ENCODE assay signal across 17 cellular contexts in genomic region chr6:135102191-135102590, GRCh38.
"Had no signal": no experiment of that assay in that cellular context is flagged by ENCODE, and none has a peak within 500 bp of the region (broad histone marks: within the 10 kb centered on the region; RNA-seq: fewer than 3 reads in every experiment).

No MANE protein-coding gene starts in this region.

- H3K36me3 ChIP-seq: esophagus muscularis mucosa, lower lobe of right lung, sigmoid colon, thyroid gland had no signal

- H3K27ac ChIP-seq: body of pancreas, esophagus muscularis mucosa, lower lobe of right lung, sigmoid colon, thyroid gland had no signal

- H3K27me3 Mint-ChIP-seq: activated CD4-positive, alpha-beta T cell treated with anti-CD3 and anti-CD28 coated beads, Interleukin-2, amount 10 ng/mL, durations not matched to agents 24 days and 14 days had no signal

- DNase-seq: activated T-cell treated with anti-CD3 and anti-CD28 coated beads, Interleukin-2, amount 50 U/mL, for 72 hours; body of pancreas; dermis blood vessel endothelial cell; hypothalamus; islet precursor cell; left colon; lower lobe of right lung; nephron progenitor cell; nucleus accumbens; posterior cingulate gyrus; sigmoid colon; stimulated activated CD4-positive, alpha-beta T cell treated with anti-CD3 and anti-CD28 coated beads, Interleukin-4, amount 100 ng/mL, for 24 hours; T1000; thyroid gland had no signal

- H3K27ac Mint-ChIP-seq: nephron progenitor cell; stimulated activated effector memory CD8-positive, alpha-beta T cell treated with anti-CD3 and anti-CD28 coated beads, Interleukin-12 subunit alpha, Interleukin-12 subunit beta, amount 100 ng/mL, for 72 hours had no signal

- ATAC-seq: body of pancreas; left colon; lower lobe of right lung; stimulated activated effector memory CD8-positive, alpha-beta T cell treated with anti-CD3 and anti-CD28 coated beads, Interleukin-12 subunit alpha, Interleukin-12 subunit beta, amount 100 ng/mL, for 72 hours had no signal

- H3K4me3 Mint-ChIP-seq: nephron progenitor cell; stimulated activated effector memory CD8-positive, alpha-beta T cell treated with anti-CD3 and anti-CD28 coated beads, Interleukin-12 subunit alpha, Interleukin-12 subunit beta, amount 100 ng/mL, for 72 hours had no signal

- H3K9me3 ChIP-seq: body of pancreas, esophagus muscularis mucosa, lower lobe of right lung, sigmoid colon, thyroid gland had no signal

- H3K36me3 Mint-ChIP-seq: stimulated activated effector memory CD8-positive, alpha-beta T cell treated with anti-CD3 and anti-CD28 coated beads, Interleukin-12 subunit alpha, Interleukin-12 subunit beta, amount 100 ng/mL, for 72 hours had no signal

- H3K4me1 Mint-ChIP-seq: nephron progenitor cell had no signal

- H3K9me3 Mint-ChIP-seq: nephron progenitor cell; stimulated activated effector memory CD8-positive, alpha-beta T cell treated with anti-CD3 and anti-CD28 coated beads, Interleukin-12 subunit alpha, Interleukin-12 subunit beta, amount 100 ng/mL, for 72 hours had no signal
